In the genomic region with DNA sequence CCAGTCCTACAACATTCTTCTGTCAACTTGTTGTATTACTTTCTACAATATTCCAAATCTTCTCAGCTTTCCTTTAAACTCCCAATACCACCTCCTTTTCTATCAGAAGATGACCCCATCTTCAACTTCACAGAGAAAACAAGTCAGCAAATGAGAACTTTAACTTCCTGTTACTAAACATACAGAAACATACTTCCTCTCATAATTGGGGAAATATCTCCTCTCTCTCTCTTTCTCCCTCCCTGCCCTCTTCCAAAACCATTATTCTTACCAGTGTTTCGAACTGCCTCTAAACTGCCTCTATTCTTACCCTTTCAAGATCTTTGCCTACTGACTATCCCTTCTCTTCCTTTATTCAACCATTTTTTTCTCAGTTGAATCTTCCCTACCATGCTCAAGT, we compare ENCODE assay signal across 8 cellular contexts. TPM values are rescaled to one million over a fixed set of nuclear protein-coding genes. Genes with fewer than 3 reads are reported as not detected.
DNase-seq lines count a peak whose midpoint lies in the region; TF ChIP-seq lines count a peak whose summit lies in the region.

No MANE protein-coding gene starts in this region.

- H3K4me1 ChIP-seq in fibroblast of lung (ENCODE audit: control insufficient read depth, extremely low read depth, insufficient read depth, low read length) (peaks cover 9% of the 10 kb centered on the region), subcutaneous abdominal adipose tissue (ENCODE audit: control insufficient read depth in 5 of 5, insufficient read depth in 5 of 5, low read length in 5 of 5) (peaks cover 5 to 68% (median 44%) of the 10 kb centered on the region in 5 donors), trophoblast cell (ENCODE audit: control insufficient read depth in 1 of 2, insufficient read depth in 2 of 2, low read length in 2 of 2) (peaks cover 7 to 11% of the 10 kb centered on the region in 2 experiments)

- H3K27me3 Mint-ChIP-seq in activated T-cell treated with anti-CD3 and anti-CD28 coated beads, Interleukin-2, amount 50 U/mL, for 24 hours = no peaks in the 10 kb centered on the region

- peaks cover 27% of the 10 kb centered on the region for H3K36me3 Mint-ChIP-seq in activated T-cell treated with anti-CD3 and anti-CD28 coated beads, Interleukin-2, amount 50 U/mL, for 24 hours (ENCODE audit: low read depth)

- H3K4me1 Mint-ChIP-seq in activated T-cell treated with anti-CD3 and anti-CD28 coated beads, Interleukin-2, amount 50 U/mL, for 24 hours (ENCODE audit: low read depth) = peaks cover 66% of the 10 kb centered on the region

- H3K27me3 ChIP-seq in fibroblast of lung (ENCODE audit: control insufficient read depth, insufficient read depth, low read length) (no peaks in the 10 kb centered on the region), subcutaneous abdominal adipose tissue (ENCODE audit: control insufficient read depth in 5 of 5, insufficient read depth in 4 of 5, low read length in 5 of 5) (no peaks in the 10 kb centered on the region), trophoblast cell (ENCODE audit: insufficient read depth, low read length) (no peaks in the 10 kb centered on the region)

- H3K4me2 ChIP-seq in fibroblast of lung (ENCODE audit: extremely low read depth, insufficient read depth, low read length) = no peak overlapping the region
- H3K4me2 ChIP-seq in trophoblast cell (ENCODE audit: low read length) = no peak overlapping the region

- H3K9me3 ChIP-seq in fibroblast of lung (ENCODE audit: control insufficient read depth, insufficient read depth, low read depth, low read length) = no peaks in the 10 kb centered on the region
- no peaks in the 10 kb centered on the region for H3K9me3 ChIP-seq in subcutaneous abdominal adipose tissue (ENCODE audit: control insufficient read depth in 5 of 5, low read length in 5 of 5)
- no peaks in the 10 kb centered on the region for H3K9me3 ChIP-seq in trophoblast cell (ENCODE audit: insufficient read depth, low read depth, low read length)

- DNase-seq in activated T-cell treated with anti-CD3 and anti-CD28 coated beads, Interleukin-2, amount 50 U/mL, for 24 hours = no peak
- no peak for DNase-seq in activated T-cell treated with anti-CD3 and anti-CD28 coated beads, Interleukin-2, amount 50 U/mL, for 1 hour
- peak; percentile 70 for DNase-seq in SKM-1 (lab: John Stamatoyannopoulos, UW; ENCODE audit: unreplicated experiment)
- DNase-seq in fibroblast of lung (ENCODE audit: low read depth in 2 of 2) = no peak
- no peak for DNase-seq in stimulated activated CD4-positive, alpha-beta T cell treated with anti-CD3 and anti-CD28 coated beads, Interleukin-4, amount 100 ng/mL, for 1 hour
- DNase-seq in GDM1 (lab: John Stamatoyannopoulos, UW) = no peak
- DNase-seq in trophoblast cell = no peak

- no peaks in the 10 kb centered on the region for H3K9me3 Mint-ChIP-seq in activated T-cell treated with anti-CD3 and anti-CD28 coated beads, Interleukin-2, amount 50 U/mL, for 24 hours

- H4K8ac ChIP-seq in trophoblast cell (ENCODE audit: low read depth, low read length) = no peak overlapping the region

- H2AK5ac ChIP-seq in trophoblast cell (ENCODE audit: low read length) = no peak overlapping the region

- H3K79me2 ChIP-seq in fibroblast of lung (ENCODE audit: control insufficient read depth, insufficient read depth, low read length) (peaks cover 33% of the 10 kb centered on the region), trophoblast cell (ENCODE audit: control insufficient read depth, insufficient read depth, low read length, poor library complexity) (peaks cover 8% of the 10 kb centered on the region)

- peak overlapping the region; percentile 42 for H3K27ac Mint-ChIP-seq in activated T-cell treated with anti-CD3 and anti-CD28 coated beads, Interleukin-2, amount 50 U/mL, for 24 hours

- H3K27ac ChIP-seq in fibroblast of lung (ENCODE audit: insufficient read depth, low read length) (peak overlapping the region; percentile 27), subcutaneous abdominal adipose tissue (ENCODE audit: low read depth, low read length) (peak overlapping the region; percentile 100), trophoblast cell (ENCODE audit: low read depth, low read length) (no peak overlapping the region)

- no peak overlapping the region for H3K14ac ChIP-seq in trophoblast cell (ENCODE audit: low read length)

- no peak overlapping the region for H3K4me3 ChIP-seq in fibroblast of lung (replicated peaks in 1 of 4; ENCODE audit: control extremely low read depth in 1 of 4, insufficient read depth in 1 of 4, low read depth in 3 of 4, low read length in 4 of 4)
- H3K4me3 ChIP-seq in subcutaneous abdominal adipose tissue (ENCODE audit: low read depth in 1 of 5, low read length in 5 of 5) = peak overlapping the region in 1 of 5 donors; percentile 6
- no peak overlapping the region for H3K4me3 ChIP-seq in trophoblast cell (ENCODE audit: low read depth, low read length)

- no peak overlapping the region for H3K4ac ChIP-seq in trophoblast cell (ENCODE audit: low read depth, low read length)

- H2AFZ ChIP-seq in fibroblast of lung (ENCODE audit: low read length) (peak overlapping the region; percentile 19), trophoblast cell (ENCODE audit: insufficient read depth, low read length, poor library complexity) (no peak overlapping the region)

- no CpG with 5 or more reads among the region's 1 CpG for WGBS in trophoblast cell (ENCODE audit: extremely low coverage, insufficient coverage, insufficient read length)

- TF ChIP-seq CTCF in fibroblast of lung (conservative IDR thresholded peaks at IDR 0.05 in 1 of 2, IDR thresholded peaks at IDR 0.05 in 1 of 2; ENCODE audit: low read depth in 1 of 2, low read length in 2 of 2) = no peak

- no peak overlapping the region for H4K12ac ChIP-seq in trophoblast cell (ENCODE audit: low read depth, low read length)

- no peak overlapping the region for H3K23ac ChIP-seq in trophoblast cell (ENCODE audit: low read length)

- no peak overlapping the region for H3K18ac ChIP-seq in trophoblast cell (ENCODE audit: low read length)

- H2BK5ac ChIP-seq in trophoblast cell (ENCODE audit: low read depth, low read length, poor library complexity) = no peak overlapping the region

- H3K36me3 ChIP-seq in fibroblast of lung (ENCODE audit: control insufficient read depth, insufficient read depth, low read length) (no peaks in the 10 kb centered on the region), subcutaneous abdominal adipose tissue (ENCODE audit: control insufficient read depth in 5 of 5, insufficient read depth in 5 of 5, low read length in 5 of 5) (no peaks in the 10 kb centered on the region), trophoblast cell (ENCODE audit: control insufficient read depth in 1 of 2, insufficient read depth in 2 of 2, low read length in 2 of 2) (no peaks in the 10 kb centered on the region)

- H2BK120ac ChIP-seq in trophoblast cell (ENCODE audit: insufficient read depth, low read length, poor library complexity) = no peak overlapping the region

- no peak overlapping the region for H4K91ac ChIP-seq in trophoblast cell (ENCODE audit: low read depth, low read length)

- H3K9ac ChIP-seq in fibroblast of lung (ENCODE audit: insufficient read depth, low read length) (no peak overlapping the region), subcutaneous abdominal adipose tissue (ENCODE audit: low read length in 5 of 5) (peak overlapping the region in 2 of 5 donors; percentile 7 to 31), trophoblast cell (ENCODE audit: low read length) (no peak overlapping the region)

- no peaks in the 10 kb centered on the region for H4K20me1 ChIP-seq in fibroblast of lung (ENCODE audit: control insufficient read depth, extremely low read depth, insufficient read depth, low read length)

- no peak overlapping the region for H3K4me3 Mint-ChIP-seq in activated T-cell treated with anti-CD3 and anti-CD28 coated beads, Interleukin-2, amount 50 U/mL, for 24 hours

- H2BK12ac ChIP-seq in trophoblast cell (ENCODE audit: low read length) = no peak overlapping the region

- H3K79me1 ChIP-seq in trophoblast cell (ENCODE audit: low read length) = peaks cover 15% of the 10 kb centered on the region

RNA-seq across cellular contexts. Expression of a gene that starts 1.7 kb away (rescaled TPM):
- 79.1 and 84.6 TPM in 2 replicates for total RNA-seq in fibroblast of lung
- 56.8 and 80.9 TPM in 2 replicates for polyA plus RNA-seq in fibroblast of lung
- polyA plus RNA-seq in fibroblast of lung (2012) = 45.7 and 57.0 TPM in 2 replicates
- polyA minus RNA-seq in fibroblast of lung (ENCODE audit: low replicate concordance) = 5.9 and 7.2 TPM in 2 replicates
- polyA plus RNA-seq in trophoblast cell (2013) = 60.5 and 62.5 TPM in 2 replicates

RNA-seq across cellular contexts. Expression of a gene that starts 2.8 kb away (rescaled TPM):
- 109 and 149 TPM in 2 replicates for total RNA-seq in fibroblast of lung
- 49.5 and 54.4 TPM in 2 replicates for polyA plus RNA-seq in fibroblast of lung
- polyA plus RNA-seq in fibroblast of lung (2012) = 34.1 and 51.1 TPM in 2 replicates
- polyA minus RNA-seq in fibroblast of lung (ENCODE audit: low replicate concordance) = 62.2 and 117 TPM in 2 replicates
- polyA plus RNA-seq in trophoblast cell (2013) = 20.0 and 20.5 TPM in 2 replicates

RNA-seq across cellular contexts. Expression of a gene that starts 54.9 kb away (rescaled TPM):
- total RNA-seq in fibroblast of lung = 10.3 and 13.9 TPM in 2 replicates
- polyA plus RNA-seq in fibroblast of lung = 17.1 and 19.3 TPM in 2 replicates
- 10.3 and 11.3 TPM in 2 replicates for polyA plus RNA-seq in fibroblast of lung (2012)
- 5.5 and 7.4 TPM in 2 replicates for polyA minus RNA-seq in fibroblast of lung (ENCODE audit: low replicate concordance)
- polyA plus RNA-seq in trophoblast cell (2013) = 11.8 and 12.3 TPM in 2 replicates

RNA-seq across cellular contexts. Expression of a gene that starts 54.9 kb away (rescaled TPM):
- total RNA-seq in fibroblast of lung = 19.8 and 25.3 TPM in 2 replicates
- polyA plus RNA-seq in fibroblast of lung = 26.2 and 30.4 TPM in 2 replicates
- 13.6 and 18.3 TPM in 2 replicates for polyA plus RNA-seq in fibroblast of lung (2012)
- 2.0 and 2.6 TPM in 2 replicates for polyA minus RNA-seq in fibroblast of lung (ENCODE audit: low replicate concordance)
- 15.7 and 16.8 TPM in 2 replicates for polyA plus RNA-seq in trophoblast cell (2013)
